10 cellular contexts compared by ENCODE assay signal in genomic region chr14:100534528-100535286, GRCh38. TPM values are rescaled to one million over a fixed set of nuclear protein-coding genes. Genes with fewer than 3 reads are reported as not detected.
DNase-seq lines count a peak whose midpoint lies in the region; ATAC-seq, FAIRE-seq and TF ChIP-seq lines count a peak whose summit lies in the region.
"Had no signal": no experiment of that assay in that cellular context is flagged by ENCODE, and none has a peak within 500 bp of the region (broad histone marks: within the 10 kb centered on the region; RNA-seq: fewer than 3 reads in every experiment).

No MANE protein-coding gene starts in this region.

- peak overlapping the region; percentile 23 to 80 (median 36) for H3K27ac Mint-ChIP-seq in nephron
- H3K27ac Mint-ChIP-seq: activated T-helper 2 cell treated with anti-CD3 and anti-CD28 coated beads, Interferon-gamma antibody, Interleukin-2, Interleukin-4, amounts not matched to agents 10 μg/mL and 5 μg/mL and 100 μg/mL, durations not matched to agents 14 hours and 24 hours and 36 hours; T-cell had no signal

- peak overlapping the region in 9 of 11 experiments; percentile 44 to 94 (median 85); a peak in 17 of 22 replicates for H3K27ac ChIP-seq in BLaER1 treated with 17β-estradiol and CSF1 and Interleukin-3, amounts not matched to agents 10 nM and 100 nM
- H3K27ac ChIP-seq in K562 (ENCODE audit: extremely low read depth, low read depth, low read length) (no peak overlapping the region), hepatocyte (no peak overlapping the region)

- peaks cover 27% of the 10 kb centered on the region for H3K4me1 Mint-ChIP-seq in nephron

- H2AFZ ChIP-seq in K562 (ENCODE audit: low read depth, low read length): no peak overlapping the region
- H2AFZ ChIP-seq in hepatocyte: no peak overlapping the region

- H3K79me2 ChIP-seq in K562 (ENCODE audit: control insufficient read depth, insufficient read depth, low read length): no peaks in the 10 kb centered on the region
- no peaks in the 10 kb centered on the region for H3K79me2 ChIP-seq in hepatocyte

- H3K9me1 ChIP-seq in K562 (ENCODE audit: control insufficient read depth, insufficient read depth, low read length): no peaks in the 10 kb centered on the region

- H3K27me3 Mint-ChIP-seq in nephron (ENCODE audit: low read depth): peaks cover 8% of the 10 kb centered on the region
- H3K27me3 Mint-ChIP-seq: T-cell had no signal

- CTCF ChIA-PET in K562 (lab: Yijun Ruan, JAX; ENCODE audit: low intra/inter-chr PET ratio): no interaction called here

- H3K9me2 ChIP-seq in hepatocyte (replicated peaks; ENCODE audit: insufficient read depth): no peaks in the 10 kb centered on the region

- intact Hi-C loops in K562 (cut with micrococcal nuclease): no loop called here

- peaks cover 53 to 77% (median 67%) of the 10 kb centered on the region in 10 experiments for H3K4me1 ChIP-seq in BLaER1 treated with 17β-estradiol and CSF1 and Interleukin-3, amounts not matched to agents 10 nM and 100 nM
- H3K4me1 ChIP-seq in K562 (replicated peaks in 1 of 2; ENCODE audit: control insufficient read depth in 2 of 2, insufficient read depth in 2 of 2, low read length in 2 of 2): peaks cover 0 to 20% of the 10 kb centered on the region in 2 experiments; a peak in 2 of 5 replicates
- H3K4me1 ChIP-seq in hepatocyte (ENCODE audit: insufficient read depth): no peaks in the 10 kb centered on the region

- no peaks in the 10 kb centered on the region for H3K36me3 Mint-ChIP-seq in nephron (ENCODE audit: low read depth)

- H3K27me3 ChIP-seq in BLaER1 treated with 17β-estradiol and CSF1 and Interleukin-3, amounts not matched to agents 10 nM and 100 nM: 0 out of 22 replicates have a peak, but pooled peaks cover 0 to 6% (median 0%) of the 10 kb centered on the region in 11 experiments
- no peaks in the 10 kb centered on the region for H3K27me3 ChIP-seq in K562 (ENCODE audit: control insufficient read depth in 2 of 2, insufficient read depth in 2 of 2, low read length in 2 of 2)
- H3K27me3 ChIP-seq in hepatocyte: no peaks in the 10 kb centered on the region

- FAIRE-seq in K562 (lab: Jason Lieb, UNC): no peak

- no peaks in the 10 kb centered on the region for H3K9me3 Mint-ChIP-seq in nephron
- H3K9me3 Mint-ChIP-seq: activated T-helper 2 cell treated with anti-CD3 and anti-CD28 coated beads, Interferon-gamma antibody, Interleukin-2, Interleukin-4, amounts not matched to agents 10 μg/mL and 5 μg/mL and 100 μg/mL, durations not matched to agents 14 hours and 24 hours and 36 hours; T-cell had no signal

- ATAC-seq in K562 (no peak), GM21515 (IDR thresholded peaks at IDR 0.05; ENCODE audit: unreplicated experiment) (no peak)
- ATAC-seq: T-cell had no signal

- peaks cover 0 to 7% (median 0%) of the 10 kb centered on the region in 11 experiments; a peak in 5 of 22 replicates for H3K36me3 ChIP-seq in BLaER1 treated with 17β-estradiol and CSF1 and Interleukin-3, amounts not matched to agents 10 nM and 100 nM
- no peaks in the 10 kb centered on the region for H3K36me3 ChIP-seq in K562 (ENCODE audit: control insufficient read depth, insufficient read depth, low read length)
- no peaks in the 10 kb centered on the region for H3K36me3 ChIP-seq in hepatocyte (replicated peaks; ENCODE audit: insufficient read depth, low read depth)

- peak overlapping the region; percentile 77 to 99 (median 94) for H3K4me2 ChIP-seq in BLaER1 treated with 17β-estradiol and CSF1 and Interleukin-3, amounts not matched to agents 10 nM and 100 nM
- H3K4me2 ChIP-seq in K562 (ENCODE audit: insufficient read depth, low read length) (no peak overlapping the region), hepatocyte (no peak overlapping the region)

- no peaks in the 10 kb centered on the region for H3K9me3 ChIP-seq in BLaER1 treated with 17β-estradiol and CSF1 and Interleukin-3, amounts not matched to agents 10 nM and 100 nM (replicated peaks in 1 of 11)
- H3K9me3 ChIP-seq in K562 (replicated peaks; ENCODE audit: control insufficient read depth, insufficient read depth, low read depth, low read length): no peaks in the 10 kb centered on the region
- H3K9me3 ChIP-seq in hepatocyte (ENCODE audit: low read depth): no peaks in the 10 kb centered on the region

- TF ChIP-seq POLR2A in K562 (conservative IDR thresholded peaks at IDR 0.05): no peak

- peaks cover 0 to 4% (median 0%) of the 10 kb centered on the region in 11 experiments; a peak in 3 of 22 replicates for H4K20me1 ChIP-seq in BLaER1 treated with 17β-estradiol and CSF1 and Interleukin-3, amounts not matched to agents 10 nM and 100 nM
- H4K20me1 ChIP-seq in K562 (replicated peaks; ENCODE audit: control insufficient read depth, insufficient read depth, low read length) (no peaks in the 10 kb centered on the region), hepatocyte (ENCODE audit: insufficient read depth, poor library complexity, severe bottlenecking) (no peaks in the 10 kb centered on the region)

- H3K4me3 ChIP-seq in BLaER1 treated with 17β-estradiol and CSF1 and Interleukin-3, amounts not matched to agents 10 nM and 100 nM: peak overlapping the region in 3 of 10 experiments; percentile 17 to 24 (median 22); a peak in 3 of 20 replicates
- H3K4me3 ChIP-seq in K562: no peak overlapping the region
- H3K4me3 ChIP-seq in hepatocyte: no peak overlapping the region

- DNase-seq in HuH-7 (ENCODE audit: low spot score) (peak; percentile 4), K562 (ENCODE audit: extremely low read depth in 1 of 4, low spot score in 3 of 4) (no peak), hepatocyte (ENCODE audit: low spot score) (no peak), iPS-NIHi11 (ENCODE audit: low spot score) (no peak), DMS 273 treated with DMSO at 0.1 percent for 48 hours (lab: John Stamatoyannopoulos, UW) (no peak)

- no TSS peak for BruUV-seq in K562 (replicated peaks; lab: Mats Ljungman, UMichigan)

- in situ Hi-C loops in K562 (cut with MboI): loop anchor here (5.0 kb wide), 1 partner anchor 113 kb away; no protein-coding TSS in a partner anchor

- WGBS in K562 (ENCODE audit: insufficient coverage, low coverage, missing lambda C conversion rate): 58% methylated on average over 8 of the region's 13 CpGs
- 74% methylated on average over 13 of the region's 13 CpGs for WGBS in hepatocyte (ENCODE audit: low lambda C conversion rate, missing lambda C conversion rate)

- TF ChIP-seq CTCF in K562 (IDR thresholded peaks at IDR 0.05 in 2 of 3, conservative IDR thresholded peaks at IDR 0.05 in 1 of 3; ENCODE audit: insufficient read depth in 2 of 3, low read depth in 1 of 3, low read length in 3 of 3) (no peak), nephron (IDR thresholded peaks at IDR 0.05; ENCODE audit: unreplicated experiment in 3 of 3) (no peak), hepatocyte (IDR thresholded peaks at IDR 0.05; ENCODE audit: poor library complexity) (no peak)

- peak overlapping the region in 8 of 11 experiments; percentile 50 to 79 (median 68); a peak in 17 of 22 replicates for H3K9ac ChIP-seq in BLaER1 treated with 17β-estradiol and CSF1 and Interleukin-3, amounts not matched to agents 10 nM and 100 nM
- no peak overlapping the region for H3K9ac ChIP-seq in K562 (ENCODE audit: insufficient read depth in 1 of 2, low read depth in 2 of 2, low read length in 2 of 2)

- H3K4me3 Mint-ChIP-seq in nephron: no peak overlapping the region
- H3K4me3 Mint-ChIP-seq: T-cell had no signal

- no peak for TF ChIP-seq EP300 in K562 (IDR thresholded peaks at IDR 0.05; ENCODE audit: low read length)

- TF ChIP-seq RAD21 in K562 (CRISPR knock-in tag; conservative IDR thresholded peaks at IDR 0.05 in 1 of 2, IDR thresholded peaks at IDR 0.05 in 1 of 2): no peak

- POLR2A ChIA-PET in K562 (lab: Yijun Ruan, JAX): interaction anchor here (0.6 to 1.0 kb wide), 6 partner anchors 9 to 937 kb away, joined by 3 to 4 read pairs (median 3); no protein-coding TSS in a partner anchor

TF ChIP-seq in K562, 482 proteins besides CTCF, POLR2A, EP300 and RAD21:
- TF ChIP-seq ZNF507 (tag; conservative IDR thresholded peaks at IDR 0.05) (no peak), TFAP4 (CRISPR knock-in tag; IDR thresholded peaks at IDR 0.05; ENCODE audit: borderline replicate concordance) (0 out of 2 replicates have a peak, but pooled peaks have one; percentile 24)

RNA-seq across cellular contexts. Expression of gene BEGAIN, which starts 52.5 kb away (rescaled TPM):
- 1.2 and 3.3 TPM in 2 replicates for total RNA-seq in K562 (2011; cell fraction: chromatin; rRNA removed; ENCODE audit: low replicate concordance)
- 0.53 and 2.2 TPM in 2 replicates for total RNA-seq in K562 (2011; cell fraction: nucleolus; rRNA removed)
- 0.31 and 0.95 TPM in 2 replicates for total RNA-seq in K562 (2011; cell fraction: nucleoplasm; rRNA removed)
- 0.20 and 0.68 TPM in 2 replicates for total RNA-seq in K562 (2014; rRNA removed)
- total RNA-seq in K562 (2014; rRNA removed; fragmentation: Illumina TruSeq; extraction: Trizol): 0.10 TPM in 1 of 2 replicates, not detected in the other
- 0.11 and 0.40 TPM in 2 replicates for total RNA-seq in K562 (2015; rRNA removed; fragmentation: Illumina TruSeq; extraction: Trizol)
- 0.55 and 1.1 TPM in 2 replicates for total RNA-seq in K562 (2021)
- polyA plus RNA-seq in K562 (2011; rRNA removed): 0.54 and 1.4 TPM in 2 replicates
- 1.5 TPM in 2 replicates for polyA plus RNA-seq in K562 (2011; cell fraction: cytosol; rRNA removed)
- 5.2 and 5.3 TPM in 2 replicates for polyA plus RNA-seq in K562 (2011; cell fraction: nucleus; rRNA removed)
- 0.25 and 0.51 TPM in 2 replicates for polyA plus RNA-seq in K562 (2012)
- 0.07 and 0.50 TPM in 2 replicates for polyA plus RNA-seq in K562 (2014; fragmentation: Illumina TruSeq; extraction: Trizol)
- polyA plus RNA-seq in K562 (2014; fragmentation: Nextera tagmentation; extraction: Ambion mirVana): not detected
- polyA plus RNA-seq in K562 (2014; rRNA removed): 0.62 and 1.7 TPM in 2 replicates
- polyA minus RNA-seq in K562 (2011; rRNA and poly(A)+ RNA removed): 0.45 and 1.1 TPM in 2 replicates
- polyA minus RNA-seq in K562 (2011; cell fraction: cytosol; rRNA and poly(A)+ RNA removed): 0.86 and 2.7 TPM in 2 replicates
- 0.81 and 1.3 TPM in 2 replicates for polyA minus RNA-seq in K562 (2011; cell fraction: nucleus; rRNA and poly(A)+ RNA removed)
- total RNA-seq in hepatocyte: 0.56 and 1.4 TPM in 2 replicates
- polyA plus RNA-seq in hepatocyte: 1.8 and 2.5 TPM in 2 replicates

Comparison
In these comparisons a context has a peak if more than half of its experiments do, and no peak if none do; other contexts are left out.
1. H3K27ac ChIP-seq: peak in BLaER1 treated with 17β-estradiol and CSF1 and Interleukin-3, amounts not matched to agents 10 nM and 100 nM (9 of 11); none in K562 (single experiment) and hepatocyte (single experiment).
2. H3K4me2 ChIP-seq: peak in BLaER1 treated with 17β-estradiol and CSF1 and Interleukin-3, amounts not matched to agents 10 nM and 100 nM (11 of 11); none in K562 (single experiment) and hepatocyte (single experiment).
3. H3K9ac ChIP-seq: peak in BLaER1 treated with 17β-estradiol and CSF1 and Interleukin-3, amounts not matched to agents 10 nM and 100 nM (8 of 11); none in K562 (0 of 2).